ENCODE assay signal across 8 cellular contexts in the genomic region with DNA sequence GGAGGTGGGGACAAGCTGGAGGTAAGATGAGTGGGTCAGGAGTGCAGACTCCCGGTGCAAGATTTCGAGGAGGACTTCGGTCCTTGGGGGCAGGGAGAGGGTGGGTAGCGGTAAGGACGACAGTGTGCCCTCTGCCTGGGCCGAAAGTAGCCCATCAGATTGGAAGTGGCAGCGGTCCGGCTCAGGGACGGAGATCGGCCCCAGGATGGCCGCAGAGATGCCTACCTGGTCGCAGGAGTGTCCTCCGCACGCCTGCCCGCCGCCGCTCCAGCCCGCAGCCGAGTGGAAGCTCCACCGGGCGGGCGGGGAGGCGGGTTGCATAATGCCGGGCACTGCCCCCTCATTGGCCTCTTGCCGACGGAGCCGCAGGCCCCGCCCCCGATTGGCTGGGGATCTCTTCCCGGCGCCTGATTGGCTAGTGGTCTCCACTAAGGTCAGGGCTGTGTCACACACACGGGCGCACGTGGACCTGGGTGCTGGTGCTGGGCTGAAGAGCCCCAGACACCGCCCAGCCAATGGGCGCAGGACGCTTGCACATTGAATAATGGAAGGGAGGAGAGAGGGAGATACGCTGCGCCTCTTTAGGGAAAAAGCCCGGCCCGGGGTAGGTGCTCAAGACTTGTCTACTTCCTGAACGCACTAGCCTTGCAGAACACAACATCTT. TPM values are rescaled to one million over a fixed set of nuclear protein-coding genes. Genes with fewer than 3 reads are reported as not detected.
DNase-seq lines count a peak whose midpoint lies in the region; ATAC-seq and TF ChIP-seq lines count a peak whose summit lies in the region.

A gene with protein sequence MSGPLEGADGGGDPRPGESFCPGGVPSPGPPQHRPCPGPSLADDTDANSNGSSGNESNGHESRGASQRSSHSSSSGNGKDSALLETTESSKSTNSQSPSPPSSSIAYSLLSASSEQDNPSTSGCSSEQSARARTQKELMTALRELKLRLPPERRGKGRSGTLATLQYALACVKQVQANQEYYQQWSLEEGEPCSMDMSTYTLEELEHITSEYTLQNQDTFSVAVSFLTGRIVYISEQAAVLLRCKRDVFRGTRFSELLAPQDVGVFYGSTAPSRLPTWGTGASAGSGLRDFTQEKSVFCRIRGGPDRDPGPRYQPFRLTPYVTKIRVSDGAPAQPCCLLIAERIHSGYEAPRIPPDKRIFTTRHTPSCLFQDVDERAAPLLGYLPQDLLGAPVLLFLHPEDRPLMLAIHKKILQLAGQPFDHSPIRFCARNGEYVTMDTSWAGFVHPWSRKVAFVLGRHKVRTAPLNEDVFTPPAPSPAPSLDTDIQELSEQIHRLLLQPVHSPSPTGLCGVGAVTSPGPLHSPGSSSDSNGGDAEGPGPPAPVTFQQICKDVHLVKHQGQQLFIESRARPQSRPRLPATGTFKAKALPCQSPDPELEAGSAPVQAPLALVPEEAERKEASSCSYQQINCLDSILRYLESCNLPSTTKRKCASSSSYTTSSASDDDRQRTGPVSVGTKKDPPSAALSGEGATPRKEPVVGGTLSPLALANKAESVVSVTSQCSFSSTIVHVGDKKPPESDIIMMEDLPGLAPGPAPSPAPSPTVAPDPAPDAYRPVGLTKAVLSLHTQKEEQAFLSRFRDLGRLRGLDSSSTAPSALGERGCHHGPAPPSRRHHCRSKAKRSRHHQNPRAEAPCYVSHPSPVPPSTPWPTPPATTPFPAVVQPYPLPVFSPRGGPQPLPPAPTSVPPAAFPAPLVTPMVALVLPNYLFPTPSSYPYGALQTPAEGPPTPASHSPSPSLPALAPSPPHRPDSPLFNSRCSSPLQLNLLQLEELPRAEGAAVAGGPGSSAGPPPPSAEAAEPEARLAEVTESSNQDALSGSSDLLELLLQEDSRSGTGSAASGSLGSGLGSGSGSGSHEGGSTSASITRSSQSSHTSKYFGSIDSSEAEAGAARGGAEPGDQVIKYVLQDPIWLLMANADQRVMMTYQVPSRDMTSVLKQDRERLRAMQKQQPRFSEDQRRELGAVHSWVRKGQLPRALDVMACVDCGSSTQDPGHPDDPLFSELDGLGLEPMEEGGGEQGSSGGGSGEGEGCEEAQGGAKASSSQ (N-terminal part only) (minus strand): TSS at position 293 of the 664 bp plus-strand sequence. CDS start 1,698 bp downstream, outside the sequence.

- no peaks in the 10 kb centered on the region for H3K27me3 ChIP-seq in SJCRH30

- no peaks in the 10 kb centered on the region for H3K9me3 ChIP-seq in SJCRH30 (replicated peaks)

- H3K4me3 ChIP-seq in SJCRH30 (peak within 1 kb of the TSS; percentile 67), fibroblast of villous mesenchyme (ENCODE audit: low read depth, low read length) (peak within 1 kb of the TSS; percentile 87)

- H3K27ac Mint-ChIP-seq in nephron progenitor cell, result peak within 1 kb of the TSS; percentile 98
- H3K27ac Mint-ChIP-seq in stimulated activated naive CD8-positive, alpha-beta T cell treated with anti-CD3 and anti-CD28 coated beads, Interleukin-15, amount 100 ng/mL, for 72 hours, result peak within 1 kb of the TSS; percentile 96 to 98

- H3K36me3 ChIP-seq in SJCRH30, result no peaks in the 10 kb centered on the region

- H3K27ac ChIP-seq in SJCRH30, result peak within 1 kb of the TSS; percentile 79

- DNase-seq in GM04503 (ENCODE audit: low read depth) (peak; percentile 76), LHCN-M2 (ENCODE audit: low read depth) (peak; percentile 95), SJCRH30 (peak; percentile 91), fibroblast of villous mesenchyme (ENCODE audit: low read depth) (peak; percentile 99), nephron progenitor cell (peak; percentile 94)
- peak; percentile 63 for DNase-seq in activated gamma-delta T cell treated with anti-CD3 and anti-CD28 coated beads, Interleukin-2, amount 50 U/mL, for 16 hours (ENCODE audit: low read depth)
- DNase-seq in stimulated activated naive CD8-positive, alpha-beta T cell treated with anti-CD3 and anti-CD28 coated beads, Interleukin-15, amount 100 ng/mL, for 72 hours, result peak; percentile 84 to 94

- peaks cover 12% of the 10 kb centered on the region for H3K4me1 Mint-ChIP-seq in nephron progenitor cell
- peaks cover 27% of the 10 kb centered on the region for H3K4me1 Mint-ChIP-seq in stimulated activated naive CD8-positive, alpha-beta T cell treated with anti-CD3 and anti-CD28 coated beads, Interleukin-15, amount 100 ng/mL, for 72 hours

- H3K4me3 Mint-ChIP-seq in nephron progenitor cell, result peak within 1 kb of the TSS; percentile 96
- no peak within 1 kb of the TSS for H3K4me3 Mint-ChIP-seq in stimulated activated naive CD8-positive, alpha-beta T cell treated with anti-CD3 and anti-CD28 coated beads, Interleukin-15, amount 100 ng/mL, for 72 hours

- peak; percentile 50 for ATAC-seq in stimulated activated naive CD8-positive, alpha-beta T cell treated with anti-CD3 and anti-CD28 coated beads, Interleukin-15, amount 100 ng/mL, for 72 hours
- no peak for ATAC-seq in HG03175 (IDR thresholded peaks at IDR 0.05; ENCODE audit: unreplicated experiment)

- peaks cover 24% of the 10 kb centered on the region for H3K4me1 ChIP-seq in SJCRH30

- peaks cover 17% of the 10 kb centered on the region for H3K36me3 Mint-ChIP-seq in nephron progenitor cell (ENCODE audit: low read depth)

- H3K9me3 Mint-ChIP-seq in nephron progenitor cell, result no peaks in the 10 kb centered on the region
- H3K9me3 Mint-ChIP-seq in stimulated activated naive CD8-positive, alpha-beta T cell treated with anti-CD3 and anti-CD28 coated beads, Interleukin-15, amount 100 ng/mL, for 72 hours, result no peaks in the 10 kb centered on the region

- TF ChIP-seq CTCF in fibroblast of villous mesenchyme (IDR thresholded peaks at IDR 0.05; ENCODE audit: insufficient read depth, low read depth, low read length) (no peak), nephron progenitor cell (IDR thresholded peaks at IDR 0.05) (no peak)

- H3K27me3 Mint-ChIP-seq in nephron progenitor cell (ENCODE audit: low read depth, poor library complexity), result no peaks in the 10 kb centered on the region
- H3K27me3 Mint-ChIP-seq in stimulated activated naive CD8-positive, alpha-beta T cell treated with anti-CD3 and anti-CD28 coated beads, Interleukin-15, amount 100 ng/mL, for 72 hours, result no peaks in the 10 kb centered on the region

RNA-seq across cellular contexts. Expression of the gene that starts here (rescaled TPM):
- total RNA-seq in LHCN-M2 (2014; rRNA removed) (12.6 and 18.2 TPM in 2 replicates), fibroblast of villous mesenchyme (5.5 and 12.5 TPM in 2 replicates)
- polyA plus RNA-seq in LHCN-M2 (2012), result 13.0 TPM
- total RNA-seq in SJCRH30 (2014; rRNA removed; shearing (Covaris generic)), result 9.3 and 13.5 TPM in 2 replicates
